Comparison of ENCODE assay signal across 8 cellular contexts in genomic region chr10:101012525-101013364, GRCh38. TPM values are rescaled to one million over a fixed set of nuclear protein-coding genes. Genes with fewer than 3 reads are reported as not detected.
DNase-seq lines count a peak whose midpoint lies in the region; ATAC-seq and TF ChIP-seq lines count a peak whose summit lies in the region.

No MANE protein-coding gene starts in this region.

- H3K36me3 ChIP-seq in Caco-2 (ENCODE audit: control insufficient read depth, insufficient read depth, low read length) (no peaks in the 10 kb centered on the region), PC-3 (ENCODE audit: low read depth, low read length) (no peaks in the 10 kb centered on the region), fibroblast of lung (ENCODE audit: control insufficient read depth, insufficient read depth, low read length) (peaks cover 4% of the 10 kb centered on the region), subcutaneous abdominal adipose tissue (ENCODE audit: control insufficient read depth in 5 of 5, insufficient read depth in 5 of 5, low read length in 5 of 5) (no peaks in the 10 kb centered on the region)

- peak overlapping the region; percentile 38; the same call in 1 of the 2 replicates for H2AFZ ChIP-seq in PC-3 (ENCODE audit: low read length)
- no peak overlapping the region for H2AFZ ChIP-seq in fibroblast of lung (ENCODE audit: low read length)

- no peaks in the 10 kb centered on the region for H3K9me3 ChIP-seq in Caco-2
- no peaks in the 10 kb centered on the region for H3K9me3 ChIP-seq in PC-3 (ENCODE audit: low read length)
- no peaks in the 10 kb centered on the region for H3K9me3 ChIP-seq in fibroblast of lung (ENCODE audit: control insufficient read depth, insufficient read depth, low read depth, low read length)
- H3K9me3 ChIP-seq in subcutaneous abdominal adipose tissue (ENCODE audit: control insufficient read depth in 5 of 5, low read length in 5 of 5), result no peaks in the 10 kb centered on the region

- H3K4me2 ChIP-seq in PC-3 (ENCODE audit: low read length) (peak overlapping the region; percentile 33), fibroblast of lung (ENCODE audit: extremely low read depth, insufficient read depth, low read length) (no peak overlapping the region)

- ATAC-seq in PC-3, result peak; percentile 68
- peak; percentile 76 to 86 for ATAC-seq in activated T-cell treated with anti-CD3 and anti-CD28 coated beads, Interleukin-2, amount 50 U/mL, for 4 hours

- BruUV-seq in Caco-2 (replicated peaks; lab: Mats Ljungman, UMichigan), result no TSS peak
- no TSS peak for BruUV-seq in PC-3 (replicated peaks; lab: Mats Ljungman, UMichigan)

- no peaks in the 10 kb centered on the region for H3K9me2 ChIP-seq in PC-3 (replicated peaks; ENCODE audit: low read length)

- no peaks in the 10 kb centered on the region for H4K20me1 ChIP-seq in PC-3 (ENCODE audit: low read length)
- H4K20me1 ChIP-seq in fibroblast of lung (ENCODE audit: control insufficient read depth, extremely low read depth, insufficient read depth, low read length), result no peaks in the 10 kb centered on the region

- H3K4me3 Mint-ChIP-seq in Caco-2 (ENCODE audit: unreplicated experiment), result no peak overlapping the region
- no peak overlapping the region for H3K4me3 Mint-ChIP-seq in activated T-cell treated with anti-CD3 and anti-CD28 coated beads, Interleukin-2, amount 50 U/mL, for 4 hours
- H3K4me3 Mint-ChIP-seq in neural crest cell, result peak overlapping the region; percentile 56

- CTCF ChIA-PET in Caco-2 (lab: Charles Lee) (interaction anchor here (1.5 to 1.9 kb wide), 4 partner anchors 10 to 47 kb away, joined by 7 to 11 read pairs (median 10); partner anchors contain the start of genes LZTS2, PDZD7 and SFXN3), PC-3 (lab: Charles Lee) (no interaction called here)

- H3K27ac ChIP-seq in PC-3 (ENCODE audit: low read length), result peak overlapping the region; percentile 29
- peak overlapping the region; percentile 46 for H3K27ac ChIP-seq in fibroblast of lung (ENCODE audit: insufficient read depth, low read length)
- peak overlapping the region; percentile 60 for H3K27ac ChIP-seq in subcutaneous abdominal adipose tissue (ENCODE audit: low read depth, low read length)

- no peaks in the 10 kb centered on the region for H3F3A ChIP-seq in PC-3 (ENCODE audit: low read length, unreplicated experiment)

- H3K4me3 ChIP-seq in Caco-2 (ENCODE audit: low read depth, low read length) (no peak overlapping the region), PC-3 (ENCODE audit: low read length) (no peak overlapping the region; the same call in 1 of the 2 replicates), fibroblast of lung (replicated peaks in 1 of 4; ENCODE audit: control extremely low read depth in 1 of 4, insufficient read depth in 1 of 4, low read depth in 3 of 4, low read length in 4 of 4) (no peak overlapping the region), subcutaneous abdominal adipose tissue (ENCODE audit: low read depth in 1 of 5, low read length in 5 of 5) (no peak overlapping the region)

- H3K4me1 ChIP-seq in Caco-2 (no peaks in the 10 kb centered on the region), PC-3 (ENCODE audit: insufficient read depth, low read length) (peaks cover 29% of the 10 kb centered on the region), fibroblast of lung (ENCODE audit: control insufficient read depth, extremely low read depth, insufficient read depth, low read length) (peaks cover 25% of the 10 kb centered on the region), subcutaneous abdominal adipose tissue (ENCODE audit: control insufficient read depth in 5 of 5, insufficient read depth in 5 of 5, low read length in 5 of 5) (peaks cover 12 to 22% (median 18%) of the 10 kb centered on the region in 5 donors)

- no peaks in the 10 kb centered on the region for H3K36me3 Mint-ChIP-seq in Caco-2 (ENCODE audit: insufficient read depth, unreplicated experiment)
- no peaks in the 10 kb centered on the region for H3K36me3 Mint-ChIP-seq in activated T-cell treated with anti-CD3 and anti-CD28 coated beads, Interleukin-2, amount 50 U/mL, for 4 hours (ENCODE audit: insufficient read depth)
- no peaks in the 10 kb centered on the region for H3K36me3 Mint-ChIP-seq in neural crest cell (ENCODE audit: low read depth)

- no peaks in the 10 kb centered on the region for H3K9me3 Mint-ChIP-seq in Caco-2 (ENCODE audit: unreplicated experiment)
- no peaks in the 10 kb centered on the region for H3K9me3 Mint-ChIP-seq in activated T-cell treated with anti-CD3 and anti-CD28 coated beads, Interleukin-2, amount 50 U/mL, for 4 hours
- no peaks in the 10 kb centered on the region for H3K9me3 Mint-ChIP-seq in neural crest cell

- H3K9ac ChIP-seq in PC-3 (ENCODE audit: low read length) (no peak overlapping the region), fibroblast of lung (ENCODE audit: insufficient read depth, low read length) (no peak overlapping the region), subcutaneous abdominal adipose tissue (ENCODE audit: low read length in 5 of 5) (no peak overlapping the region)

- H3K4me1 Mint-ChIP-seq in Caco-2 (ENCODE audit: low read depth, unreplicated experiment), result peaks cover 15% of the 10 kb centered on the region
- peaks cover 25% of the 10 kb centered on the region for H3K4me1 Mint-ChIP-seq in activated T-cell treated with anti-CD3 and anti-CD28 coated beads, Interleukin-2, amount 50 U/mL, for 4 hours (ENCODE audit: low read depth)
- peaks cover 31% of the 10 kb centered on the region for H3K4me1 Mint-ChIP-seq in neural crest cell

- TF ChIP-seq CTCF in Caco-2 (IDR thresholded peaks at IDR 0.05; ENCODE audit: insufficient read depth in 1 of 2, low read depth in 1 of 2, low read length in 1 of 2, severe bottlenecking in 1 of 2, unreplicated experiment in 1 of 2) (peak; percentile 72 to 84), GM20000 (IDR thresholded peaks at IDR 0.05; ENCODE audit: extremely low read depth, missing control alignments) (peak; percentile 78), PC-3 (conservative IDR thresholded peaks at IDR 0.05; ENCODE audit: low read depth, low read length) (peak; percentile 75), fibroblast of lung (conservative IDR thresholded peaks at IDR 0.05 in 1 of 2, IDR thresholded peaks at IDR 0.05 in 1 of 2; ENCODE audit: low read depth in 1 of 2, low read length in 2 of 2) (peak; percentile 75), neural crest cell (conservative IDR thresholded peaks at IDR 0.05) (peak; percentile 93)

- H3K27me3 ChIP-seq in Caco-2 (replicated peaks; ENCODE audit: control insufficient read depth, insufficient read depth, low read length) (no peaks in the 10 kb centered on the region), PC-3 (ENCODE audit: low read length) (no peaks in the 10 kb centered on the region), fibroblast of lung (ENCODE audit: control insufficient read depth, insufficient read depth, low read length) (no peaks in the 10 kb centered on the region), subcutaneous abdominal adipose tissue (ENCODE audit: control insufficient read depth in 5 of 5, insufficient read depth in 4 of 5, low read length in 5 of 5) (peaks cover 0 to 9% (median 5%) of the 10 kb centered on the region in 5 donors)

- intact Hi-C loops in Caco-2 (cut with micrococcal nuclease; ENCODE audit: unreplicated experiment), result loop anchor here (1.0 to 5.0 kb wide), 5 partner anchors 15 to 450 kb away; no protein-coding TSS in a partner anchor
- intact Hi-C loops in PC-3 (cut with micrococcal nuclease), result loop anchor here (1.0 kb wide), 1 partner anchor 14 kb away; no protein-coding TSS in a partner anchor

- peak overlapping the region; percentile 2 for H3K27ac Mint-ChIP-seq in Caco-2 (ENCODE audit: unreplicated experiment)
- no peak overlapping the region for H3K27ac Mint-ChIP-seq in neural crest cell (ENCODE audit: unreplicated experiment)

- H3K27me3 Mint-ChIP-seq in Caco-2 (ENCODE audit: insufficient read depth, unreplicated experiment), result no peaks in the 10 kb centered on the region
- H3K27me3 Mint-ChIP-seq in activated T-cell treated with anti-CD3 and anti-CD28 coated beads, Interleukin-2, amount 50 U/mL, for 4 hours (ENCODE audit: low read depth), result peaks cover 22% of the 10 kb centered on the region
- peaks cover 41% of the 10 kb centered on the region for H3K27me3 Mint-ChIP-seq in neural crest cell (ENCODE audit: low read depth)

- DNase-seq in Caco-2 (peak; percentile 84 to 85), GM20000 (ENCODE audit: low spot score) (peak; percentile 89), HuH-7 (ENCODE audit: low spot score) (peak; percentile 76), PC-3 (peak; percentile 84), fibroblast of lung (ENCODE audit: low read depth in 2 of 2) (peak; percentile 91 to 93), neural crest cell (ENCODE audit: low read depth, low spot score) (peak; percentile 91)
- peak; percentile 75 for DNase-seq in activated T-cell treated with anti-CD3 and anti-CD28 coated beads, Interleukin-2, amount 50 U/mL, for 4 hours

- H3K79me2 ChIP-seq in PC-3 (ENCODE audit: low read length), result no peaks in the 10 kb centered on the region
- no peaks in the 10 kb centered on the region for H3K79me2 ChIP-seq in fibroblast of lung (ENCODE audit: control insufficient read depth, insufficient read depth, low read length)

- POLR2A ChIA-PET in Caco-2 (lab: Charles Lee) (no interaction called here), PC-3 (lab: Charles Lee; ENCODE audit: unreplicated experiment) (no interaction called here)

RNA-seq across cellular contexts. Expression of gene LZTS2, which starts 13.1 kb away (rescaled TPM):
- 53.3 and 54.8 TPM in 2 replicates for total RNA-seq in Caco-2 (2022)
- total RNA-seq in PC-3 (2014; rRNA removed), result 58.3 and 67.2 TPM in 2 replicates
- total RNA-seq in activated T-cell treated with anti-CD3 and anti-CD28 coated beads, Interleukin-2, amount 50 U/mL, for 4 hours, result 10 to 100 TPM in 1 of 3 donors, 1 to 10 TPM in 2; 9.3 to 10.2 (median 9.8) TPM
- total RNA-seq in fibroblast of lung, result 120 and 129 TPM in 2 replicates
- polyA plus RNA-seq in fibroblast of lung, result 33.2 and 34.7 TPM in 2 replicates
- polyA plus RNA-seq in fibroblast of lung (2012), result 71.7 and 81.3 TPM in 2 replicates
- polyA minus RNA-seq in fibroblast of lung (ENCODE audit: low replicate concordance), result 51.1 and 59.0 TPM in 2 replicates
- total RNA-seq in neural crest cell, result 70.8 and 71.0 TPM in 2 replicates

RNA-seq across cellular contexts. Expression of gene PDZD7, which starts 18.2 kb away (rescaled TPM):
- total RNA-seq in Caco-2 (2022) (1.4 and 1.5 TPM in 2 replicates), PC-3 (2014; rRNA removed) (2.5 and 2.8 TPM in 2 replicates), fibroblast of lung (1.3 TPM in 2 replicates), neural crest cell (0.50 and 0.68 TPM in 2 replicates)
- total RNA-seq in activated T-cell treated with anti-CD3 and anti-CD28 coated beads, Interleukin-2, amount 50 U/mL, for 4 hours, result under 1 TPM in 2 of 3 donors, not detected in 1; 0.05 to 0.26 TPM
- 0.42 and 0.50 TPM in 2 replicates for polyA plus RNA-seq in fibroblast of lung
- polyA plus RNA-seq in fibroblast of lung (2012), result 1.0 and 1.4 TPM in 2 replicates
- 0.08 TPM in 1 of 2 replicates, not detected in the other for polyA minus RNA-seq in fibroblast of lung (ENCODE audit: low replicate concordance)

RNA-seq across cellular contexts. Expression of gene SFXN3, which starts 18.3 kb away (rescaled TPM):
- total RNA-seq in Caco-2 (2022) (23.4 and 30.3 TPM in 2 replicates), PC-3 (2014; rRNA removed) (46.7 and 63.7 TPM in 2 replicates), fibroblast of lung (39.3 and 55.0 TPM in 2 replicates), neural crest cell (1.9 and 2.1 TPM in 2 replicates)
- 1 to 10 TPM; 8.7 to 9.8 (median 9.7) TPM for total RNA-seq in activated T-cell treated with anti-CD3 and anti-CD28 coated beads, Interleukin-2, amount 50 U/mL, for 4 hours
- polyA plus RNA-seq in fibroblast of lung, result 79.3 and 90.9 TPM in 2 replicates
- polyA plus RNA-seq in fibroblast of lung (2012), result 48.7 and 51.3 TPM in 2 replicates
- 125 and 157 TPM in 2 replicates for polyA minus RNA-seq in fibroblast of lung (ENCODE audit: low replicate concordance)

RNA-seq across cellular contexts. Expression of gene TWNK, which starts 25.4 kb away (rescaled TPM):
- 26.2 and 29.8 TPM in 2 replicates for total RNA-seq in Caco-2 (2022)
- total RNA-seq in PC-3 (2014; rRNA removed), result 7.5 and 8.0 TPM in 2 replicates
- 10 to 100 TPM; 49.8 to 55.5 (median 55.5) TPM for total RNA-seq in activated T-cell treated with anti-CD3 and anti-CD28 coated beads, Interleukin-2, amount 50 U/mL, for 4 hours
- total RNA-seq in fibroblast of lung, result 6.1 and 8.0 TPM in 2 replicates
- polyA plus RNA-seq in fibroblast of lung, result 3.8 and 6.7 TPM in 2 replicates
- polyA plus RNA-seq in fibroblast of lung (2012), result 4.1 and 6.2 TPM in 2 replicates
- 7.5 and 14.6 TPM in 2 replicates for polyA minus RNA-seq in fibroblast of lung (ENCODE audit: low replicate concordance)
- 14.3 and 14.6 TPM in 2 replicates for total RNA-seq in neural crest cell

RNA-seq across cellular contexts. Expression of gene MRPL43, which starts 25.4 kb away (rescaled TPM):
- total RNA-seq in Caco-2 (2022) (82.1 and 84.1 TPM in 2 replicates), PC-3 (2014; rRNA removed) (81.0 and 90.5 TPM in 2 replicates), fibroblast of lung (54.4 and 61.4 TPM in 2 replicates), neural crest cell (62.9 and 64.0 TPM in 2 replicates)
- total RNA-seq in activated T-cell treated with anti-CD3 and anti-CD28 coated beads, Interleukin-2, amount 50 U/mL, for 4 hours, result 10 to 100 TPM; 68.8 to 76.3 (median 69.3) TPM
- 62.1 and 87.5 TPM in 2 replicates for polyA plus RNA-seq in fibroblast of lung
- polyA plus RNA-seq in fibroblast of lung (2012), result 102 and 139 TPM in 2 replicates
- polyA minus RNA-seq in fibroblast of lung (ENCODE audit: low replicate concordance), result 31.9 and 43.6 TPM in 2 replicates
